Comparison of ENCODE assay signal across 13 cellular contexts in genomic region chr1:69911301-69911801, GRCh38.
DNase-seq lines count a peak whose midpoint lies in the region; ATAC-seq and TF ChIP-seq lines count a peak whose summit lies in the region.
"Had no signal": no experiment of that assay in that cellular context is flagged by ENCODE, and none has a peak within 500 bp of the region (broad histone marks: within the 10 kb centered on the region; RNA-seq: fewer than 3 reads in every experiment).

No MANE protein-coding gene starts in this region.

- DNase-seq in GF-D8 (lab: John Stamatoyannopoulos, UW), result peak; percentile 57
- peak; percentile 92 for DNase-seq in NOMO-1 treated with DMSO at 0.1 percent for 48 hours (lab: John Stamatoyannopoulos, UW; ENCODE audit: unreplicated experiment)
- no peak for DNase-seq in chondrocyte (ENCODE audit: low spot score)
- peak; percentile 76 for DNase-seq in osteoblast (ENCODE audit: insufficient read length, low spot score, missing footprints)
- no peak for DNase-seq in stimulated activated naive CD8-positive, alpha-beta T cell treated with anti-CD3 and anti-CD28 coated beads, Interleukin-15, Interleukin-2, amounts not matched to agents 100 U/mL and 50 U/mL, for 24 hours
- DNase-seq in DMS153 (lab: John Stamatoyannopoulos, UW), result no peak
- DNase-seq: adrenal gland; NCI-H345; stimulated activated naive CD8-positive, alpha-beta T cell treated with anti-CD3 and anti-CD28 coated beads, Interleukin-15, amount 100 ng/mL, for 72 hours; SW 1271 had no signal

- H3K4me1 ChIP-seq in osteoblast (ENCODE audit: insufficient read depth, low read length), result peaks cover 33% of the 10 kb centered on the region
- H3K4me1 ChIP-seq: adrenal gland had no signal

- H3K27ac Mint-ChIP-seq in chondrocyte (ENCODE audit: unreplicated experiment), result peak overlapping the region; percentile 65
- H3K27ac Mint-ChIP-seq: stimulated activated naive CD8-positive, alpha-beta T cell treated with anti-CD3 and anti-CD28 coated beads, Interleukin-15, amount 100 ng/mL, for 72 hours had no signal

- H4K20me1 ChIP-seq in osteoblast (ENCODE audit: insufficient read depth, low read length), result no peaks in the 10 kb centered on the region

- no peak for ATAC-seq in stimulated activated naive CD8-positive, alpha-beta T cell treated with anti-CD3 and anti-CD28 coated beads, Interleukin-15, Interleukin-2, amounts not matched to agents 100 U/mL and 50 U/mL, for 24 hours
- ATAC-seq in GM19452 (IDR thresholded peaks at IDR 0.05; ENCODE audit: unreplicated experiment) (no peak), GM21786 (IDR thresholded peaks at IDR 0.05; ENCODE audit: unreplicated experiment) (no peak)
- ATAC-seq: stimulated activated naive CD8-positive, alpha-beta T cell treated with anti-CD3 and anti-CD28 coated beads, Interleukin-15, amount 100 ng/mL, for 72 hours had no signal

- H3K79me2 ChIP-seq in osteoblast (ENCODE audit: insufficient read depth, low read length), result no peaks in the 10 kb centered on the region

- peak overlapping the region; percentile 64 for H3K4me2 ChIP-seq in osteoblast (ENCODE audit: insufficient read depth, low read length)

- no peak for TF ChIP-seq CTCF in chondrocyte (IDR thresholded peaks at IDR 0.05)
- no peak for TF ChIP-seq CTCF in osteoblast (IDR thresholded peaks at IDR 0.05; ENCODE audit: extremely low read depth, low read depth, low read length)

- no peaks in the 10 kb centered on the region for H3K36me3 ChIP-seq in osteoblast (ENCODE audit: insufficient read depth, low read length)
- H3K36me3 ChIP-seq: adrenal gland had no signal

- no peaks in the 10 kb centered on the region for H3K27me3 ChIP-seq in osteoblast (ENCODE audit: insufficient read depth, low read length)
- H3K27me3 ChIP-seq: adrenal gland had no signal

- H3K9me3 ChIP-seq in osteoblast (ENCODE audit: low read depth, low read length), result no peaks in the 10 kb centered on the region
- H3K9me3 ChIP-seq: adrenal gland had no signal

- peaks cover 5% of the 10 kb centered on the region for H3K9me3 Mint-ChIP-seq in chondrocyte (ENCODE audit: low read depth)

- no peak overlapping the region for H3K4me3 Mint-ChIP-seq in chondrocyte (ENCODE audit: unreplicated experiment)
- H3K4me3 Mint-ChIP-seq: neural crest cell; stimulated activated naive CD8-positive, alpha-beta T cell treated with anti-CD3 and anti-CD28 coated beads, Interleukin-15, amount 100 ng/mL, for 72 hours had no signal

- no peaks in the 10 kb centered on the region for H3K27me3 Mint-ChIP-seq in chondrocyte (ENCODE audit: low read depth)
- H3K27me3 Mint-ChIP-seq: stimulated activated naive CD8-positive, alpha-beta T cell treated with anti-CD3 and anti-CD28 coated beads, Interleukin-15, amount 100 ng/mL, for 72 hours had no signal

- H3K36me3 Mint-ChIP-seq in chondrocyte (ENCODE audit: low read depth), result peaks cover 6% of the 10 kb centered on the region

- H3K27ac ChIP-seq in osteoblast (ENCODE audit: low read depth, low read length), result peak overlapping the region; percentile 61

- peaks cover 33% of the 10 kb centered on the region for H3K4me1 Mint-ChIP-seq in chondrocyte (ENCODE audit: low read depth)
- H3K4me1 Mint-ChIP-seq: stimulated activated naive CD8-positive, alpha-beta T cell treated with anti-CD3 and anti-CD28 coated beads, Interleukin-15, amount 100 ng/mL, for 72 hours had no signal

- no peak overlapping the region for H3K4me3 ChIP-seq in osteoblast (ENCODE audit: insufficient read depth, low read length)
- H3K4me3 ChIP-seq: adrenal gland had no signal

- H2AFZ ChIP-seq in osteoblast (ENCODE audit: low read length), result no peak overlapping the region

Comparison
In these comparisons a context has a peak if more than half of its experiments do, and no peak if none do; other contexts are left out.
1. DNase-seq: peak in GF-D8 (single experiment), NOMO-1 treated with DMSO at 0.1 percent for 48 hours (single experiment) and osteoblast (single experiment); none in chondrocyte (single experiment), stimulated activated naive CD8-positive, alpha-beta T cell treated with anti-CD3 and anti-CD28 coated beads, Interleukin-15, Interleukin-2, amounts not matched to agents 100 U/mL and 50 U/mL, for 24 hours (single experiment) and DMS153 (single experiment).